In genomic region chr4:128981377-128981776, GRCh38 we compare ENCODE assay signal across 8 cellular contexts.
"Had no signal": no experiment of that assay in that cellular context is flagged by ENCODE, and none has a peak within 500 bp of the region (broad histone marks: within the 10 kb centered on the region; RNA-seq: fewer than 3 reads in every experiment).

No MANE protein-coding gene starts in this region.

- ATAC-seq: GM12878 had no signal

- FAIRE-seq: G401.6, GM12878, GM12891, GM12892, GM18507, GM19239 had no signal

- DNase-seq: GDM1, GF-D8 had no signal

- H3K4me3 ChIP-seq: GM12878 had no signal
